In the genomic region with DNA sequence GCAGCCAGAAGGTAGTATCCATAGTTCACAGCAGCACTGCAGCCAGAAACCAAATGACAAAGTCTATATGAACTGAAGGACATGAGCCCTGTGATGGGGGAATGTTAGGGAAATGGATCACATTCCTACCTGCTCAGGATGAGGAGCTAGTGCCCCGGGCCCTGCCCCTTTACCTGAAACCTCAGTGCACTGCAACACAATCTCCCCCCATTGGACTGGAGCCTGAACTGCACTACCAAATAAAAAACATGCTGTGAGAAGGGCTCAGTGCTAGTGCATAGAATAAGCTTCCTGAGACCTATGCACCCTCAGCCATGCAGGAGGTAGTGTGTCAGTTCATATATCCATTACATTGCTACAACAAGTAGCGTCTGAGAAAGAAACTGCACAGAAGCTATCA, we compare ENCODE assay signal across 18 cellular contexts.
"Had no signal": no experiment of that assay in that cellular context is flagged by ENCODE, and none has a peak within 500 bp of the region (broad histone marks: within the 10 kb centered on the region; RNA-seq: fewer than 3 reads in every experiment).

No MANE protein-coding gene starts in this region.

- H3K27me3 ChIP-seq: colonic mucosa, foreskin keratinocyte, heart left ventricle, stomach, transverse colon had no signal

- H3K9me3 ChIP-seq: colonic mucosa, psoas muscle, thoracic aorta, transverse colon had no signal

- H3K27me3 Mint-ChIP-seq: naive thymus-derived CD4-positive, alpha-beta T cell had no signal

- H3K4me1 ChIP-seq: colonic mucosa, foreskin keratinocyte, heart left ventricle, psoas muscle, stomach, transverse colon had no signal

- H3K27ac Mint-ChIP-seq: naive thymus-derived CD4-positive, alpha-beta T cell; nephron progenitor cell had no signal

- H3K36me3 Mint-ChIP-seq: naive thymus-derived CD4-positive, alpha-beta T cell had no signal

- H3K4me1 Mint-ChIP-seq: naive thymus-derived CD4-positive, alpha-beta T cell; nephron progenitor cell had no signal

- ATAC-seq: foreskin keratinocyte; heart left ventricle; naive thymus-derived CD4-positive, alpha-beta T cell; psoas muscle had no signal

- H3K4me3 Mint-ChIP-seq: naive thymus-derived CD4-positive, alpha-beta T cell; nephron progenitor cell had no signal

- DNase-seq: colonic mucosa; dermis blood vessel endothelial cell; erythroblast; foreskin keratinocyte; heart left ventricle; hypothalamus; kidney glomerular epithelial cell; naive thymus-derived CD4-positive, alpha-beta T cell; nephron progenitor cell; psoas muscle; retina; small intestine; stimulated activated CD4-positive, alpha-beta T cell treated with anti-CD3 and anti-CD28 coated beads, Interleukin-12 subunit alpha, Interleukin-12 subunit beta, amount 100 ng/mL, for 4 hours; stimulated activated naive CD4-positive, alpha-beta T cell; stomach; substantia nigra; transverse colon had no signal

- H3K4me3 ChIP-seq: colonic mucosa, heart left ventricle, psoas muscle, stomach, thoracic aorta, transverse colon had no signal

- H3K36me3 ChIP-seq: colonic mucosa, heart left ventricle, stomach, thoracic aorta, transverse colon had no signal

- H3K27ac ChIP-seq: colonic mucosa, foreskin keratinocyte, heart left ventricle, psoas muscle, stomach, thoracic aorta, transverse colon had no signal
